29 cellular contexts compared by ENCODE assay signal in the genomic region with DNA sequence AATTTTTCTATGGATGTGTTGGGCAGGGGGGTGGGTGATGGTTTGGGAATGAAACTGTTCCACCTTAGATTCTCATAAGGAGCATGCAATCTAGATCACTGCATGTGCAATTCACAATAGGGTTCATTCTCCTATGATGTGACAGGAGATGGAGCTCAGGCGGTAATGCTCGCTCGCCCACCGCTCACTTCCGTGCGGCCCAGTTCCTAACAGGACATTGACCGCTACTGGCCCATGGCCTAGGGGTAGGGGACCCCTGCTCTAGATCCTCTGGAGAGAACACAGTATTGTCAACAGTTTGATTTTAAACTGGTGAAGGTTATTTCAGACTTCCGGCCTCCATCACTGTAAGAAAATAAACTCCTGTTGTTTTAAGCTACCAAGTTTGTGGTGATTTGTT. TPM values are rescaled to one million over a fixed set of nuclear protein-coding genes. Genes with fewer than 3 reads are reported as not detected.
"Had no signal": no experiment of that assay in that cellular context is flagged by ENCODE, and none has a peak within 500 bp of the region (broad histone marks: within the 10 kb centered on the region; RNA-seq: fewer than 3 reads in every experiment).

No MANE protein-coding gene starts in this region.

- H3K9me3 ChIP-seq: colonic mucosa, esophagus muscularis mucosa, esophagus squamous epithelium, gastrocnemius medialis, gastroesophageal sphincter, heart left ventricle had no signal

- ATAC-seq: effector memory CD8-positive, alpha-beta T cell; esophagus mucosa; foreskin keratinocyte; gastrocnemius medialis; gastroesophageal sphincter; heart left ventricle; heart right ventricle had no signal

- H3K4me3 Mint-ChIP-seq: dendritic cell treated with granulocyte-macrophage colony-stimulating factor and Interleukin-4, amounts not matched to agents 40 ng/mL and 50 ng/mL, for 4 days; effector memory CD8-positive, alpha-beta T cell; endodermal cell had no signal

- H3K4me1 ChIP-seq: colonic mucosa, esophagus muscularis mucosa, esophagus squamous epithelium, foreskin keratinocyte, gastrocnemius medialis, gastroesophageal sphincter, heart left ventricle, heart right ventricle had no signal

- H3K9me3 Mint-ChIP-seq: endodermal cell had no signal

- DNase-seq: colonic mucosa; cortex of kidney; dermis blood vessel endothelial cell; dorsolateral prefrontal cortex; effector CD4-positive, alpha-beta T cell; effector CD8-positive, alpha-beta T cell; effector memory CD4-positive, alpha-beta T cell; effector memory CD8-positive, alpha-beta T cell; endodermal cell; erythroblast; esophagus squamous epithelium; foreskin fibroblast; foreskin keratinocyte; foreskin melanocyte; gastrocnemius medialis; glutamatergic neuron; head of caudate nucleus; heart left ventricle; heart right ventricle had no signal

- H3K4me3 ChIP-seq: colonic mucosa, coronary artery, dorsolateral prefrontal cortex, esophagus muscularis mucosa, esophagus squamous epithelium, gastrocnemius medialis, gastroesophageal sphincter, heart left ventricle, heart right ventricle had no signal

- H3K27me3 ChIP-seq: colonic mucosa, dorsolateral prefrontal cortex, esophagus muscularis mucosa, esophagus squamous epithelium, foreskin keratinocyte, gastrocnemius medialis, gastroesophageal sphincter, heart left ventricle, heart right ventricle had no signal

- H3K27ac ChIP-seq: colonic mucosa, coronary artery, dorsolateral prefrontal cortex, epithelial cell of prostate, esophagus muscularis mucosa, esophagus squamous epithelium, foreskin keratinocyte, gastrocnemius medialis, gastroesophageal sphincter, heart left ventricle, heart right ventricle had no signal

- H3K4me1 Mint-ChIP-seq: endodermal cell had no signal

- H3K27ac Mint-ChIP-seq: dendritic cell treated with granulocyte-macrophage colony-stimulating factor and Interleukin-4, amounts not matched to agents 40 ng/mL and 50 ng/mL, for 4 days; effector memory CD8-positive, alpha-beta T cell; endodermal cell had no signal

- H3K27me3 Mint-ChIP-seq: dendritic cell treated with granulocyte-macrophage colony-stimulating factor and Interleukin-4, amounts not matched to agents 40 ng/mL and 50 ng/mL, for 4 days; effector memory CD8-positive, alpha-beta T cell had no signal

- H3K36me3 ChIP-seq: colonic mucosa, esophagus muscularis mucosa, esophagus squamous epithelium, gastrocnemius medialis, gastroesophageal sphincter, heart left ventricle, heart right ventricle had no signal

RNA-seq across cellular contexts. Expression of a gene that starts 55.0 kb away (rescaled TPM):
- total RNA-seq: dermis blood vessel endothelial cell, dermis microvascular lymphatic vessel endothelial cell, endothelial cell of umbilical vein, epithelial cell of proximal tubule, esophagus mucosa, foreskin keratinocyte, glomerular endothelial cell had no signal
- polyA plus RNA-seq: endothelial cell of umbilical vein, foreskin keratinocyte had no signal
